25 cellular contexts compared by ENCODE assay signal in the genomic region with DNA sequence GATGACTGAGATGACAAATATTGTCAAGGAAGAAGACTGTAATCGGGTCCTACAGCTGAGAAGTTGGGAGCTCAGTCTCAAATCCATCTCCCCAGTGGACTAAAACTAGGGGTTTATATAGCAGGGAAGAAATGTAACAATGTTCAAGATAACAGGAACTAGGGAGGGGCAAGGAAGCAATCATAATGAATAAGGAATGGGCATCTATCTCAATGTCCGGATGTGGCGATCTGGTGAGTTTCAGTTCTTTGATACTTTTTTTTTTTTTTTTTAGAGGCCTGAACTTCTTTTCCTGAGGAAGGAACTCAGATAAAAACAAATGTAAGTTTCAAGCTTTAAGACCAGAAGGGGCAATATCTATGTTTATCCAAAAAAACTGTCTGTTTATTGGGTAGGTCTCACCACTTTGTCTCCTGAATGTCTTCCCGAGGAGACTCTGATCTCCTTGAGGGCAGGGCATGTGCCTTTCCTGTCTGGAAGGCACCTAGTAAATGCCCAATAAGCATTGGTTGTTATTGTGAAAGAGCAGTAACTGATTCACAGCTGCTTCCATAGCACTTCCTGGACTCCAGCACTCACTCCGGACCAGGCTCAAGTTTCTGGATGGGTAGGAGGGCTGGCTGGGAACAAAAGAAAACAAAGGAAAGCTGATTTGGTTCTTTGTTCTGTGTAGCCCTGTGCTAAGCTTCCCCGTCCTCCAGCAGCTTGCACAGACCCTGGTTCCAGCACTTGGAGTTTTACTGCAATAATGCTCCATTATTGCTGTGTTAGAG. TPM values are rescaled to one million over a fixed set of nuclear protein-coding genes. Genes with fewer than 3 reads are reported as not detected.
A peak's percentile ranks its signal among the peaks of the same experiment; 100 is the strongest.
DNase-seq lines count a peak whose midpoint lies in the region; ATAC-seq, FAIRE-seq and TF ChIP-seq lines count a peak whose summit lies in the region.
"Had no signal": no experiment of that assay in that cellular context is flagged by ENCODE, and none has a peak within 500 bp of the region (broad histone marks: within the 10 kb centered on the region; RNA-seq: fewer than 3 reads in every experiment).

No MANE protein-coding gene starts in this region.

- no peak overlapping the region for H3K4me3 Mint-ChIP-seq in WTC11
- H3K4me3 Mint-ChIP-seq: activated CD4-positive, alpha-beta T cell treated with anti-CD3 and anti-CD28 coated beads for 36 hours; activated T-cell treated with anti-CD3 and anti-CD28 coated beads, Interleukin-2, amount 50 U/mL, for 24 hours; central memory CD8-positive, alpha-beta T cell; stimulated activated memory B cell treated with anti-CD40 and anti-IgM and Interleukin-4, amounts not matched to agents 10 μg/mL and 1 μg/mL and 100 μg/mL, for 72 hours had no signal

- POLR2A ChIA-PET in WTC11 (lab: Charles Lee), result no interaction called here

- WGBS in spleen, 5 donors, result 55 to 69% (median 64%) methylated on average over 6 of the region's 6 CpGs
- 73 to 86% (median 83%) methylated on average over 6 of the region's 6 CpGs for WGBS in small intestine, 3 donors

- H3K4me1 Mint-ChIP-seq in WTC11, result peaks cover 6% of the 10 kb centered on the region; the same call in 1 of the 2 replicates
- H3K4me1 Mint-ChIP-seq: central memory CD8-positive, alpha-beta T cell had no signal

- no peak overlapping the region for H3K27ac Mint-ChIP-seq in WTC11
- H3K27ac Mint-ChIP-seq: activated CD4-positive, alpha-beta T cell treated with anti-CD3 and anti-CD28 coated beads for 36 hours; activated T-cell treated with anti-CD3 and anti-CD28 coated beads, Interleukin-2, amount 50 U/mL, for 24 hours; stimulated activated memory B cell treated with anti-CD40 and anti-IgM and Interleukin-4, amounts not matched to agents 10 μg/mL and 1 μg/mL and 100 μg/mL, for 72 hours had no signal

- CTCF ChIA-PET in WTC11 (lab: Charles Lee), result interaction anchor here (0.6 to 1.7 kb wide), 3 partner anchors 64 to 1383 kb away, joined by 3 to 5 read pairs (median 4); no protein-coding TSS in a partner anchor

- intact Hi-C loops in left ventricle myocardium inferior (cut with micrococcal nuclease), result no loop called here
- intact Hi-C loops in left ventricle myocardium superior (cut with micrococcal nuclease), result no loop called here
- intact Hi-C loops in spleen (cut with DNase I; ENCODE audit: low total_unique reads), result no loop called here

- DNase-seq in left ventricle myocardium inferior (no peak), left ventricle myocardium superior (no peak), WTC11 (ENCODE audit: low spot score) (no peak), iPS-NIHi11 (ENCODE audit: low spot score) (peak; percentile 42), spleen (no peak), small intestine (no peak), GM19238 (ENCODE audit: insufficient read length, low spot score) (no peak)
- DNase-seq: activated CD4-positive, alpha-beta T cell treated with anti-CD3 and anti-CD28 coated beads for 36 hours; activated CD8-positive, alpha-beta memory T cell treated with anti-CD3 and anti-CD28 coated beads for 24 hours; activated naive CD4-positive, alpha-beta T cell treated with Interleukin-2 at 50 U/mL for 16 hours; activated T-cell treated with anti-CD3 and anti-CD28 coated beads, Interleukin-2, amount 50 U/mL, for 24 hours; anterior cingulate cortex; EL; erythroblast; left colon; NCI-H1694; PC-3; stimulated activated CD4-positive, alpha-beta T cell treated with anti-CD3 and anti-CD28 coated beads, Interleukin-1b, Interleukin-23, amount 100 ng/mL, for 48 hours had no signal

- H3K27me3 Mint-ChIP-seq in WTC11 (ENCODE audit: low read depth), result no peaks in the 10 kb centered on the region; the same call in none of the 2 replicates
- H3K27me3 Mint-ChIP-seq: activated CD4-positive, alpha-beta T cell treated with anti-CD3 and anti-CD28 coated beads for 36 hours had no signal

- no peaks in the 10 kb centered on the region for H3K9me3 ChIP-seq in left ventricle myocardium inferior (replicated peaks)
- H3K9me3 ChIP-seq in spleen, result peaks cover 0 to 4% (median 0%) of the 10 kb centered on the region in 8 donors
- H3K9me3 ChIP-seq in small intestine (ENCODE audit: control insufficient read depth, low read depth), result no peaks in the 10 kb centered on the region
- H3K9me3 ChIP-seq: suprapubic skin had no signal

- FAIRE-seq in small intestine (lab: Jason Lieb, UNC), result no peak

- no peak for ATAC-seq in left ventricle myocardium superior
- peak; percentile 58 for ATAC-seq in WTC11
- no peak for ATAC-seq in HG03196 (IDR thresholded peaks at IDR 0.05; ENCODE audit: unreplicated experiment)
- ATAC-seq: activated CD4-positive, alpha-beta T cell treated with anti-CD3 and anti-CD28 coated beads for 36 hours; left colon; PC-3; stimulated activated memory B cell treated with anti-CD40 and anti-IgM and Interleukin-4, amounts not matched to agents 10 μg/mL and 1 μg/mL and 100 μg/mL, for 72 hours had no signal

- no peaks in the 10 kb centered on the region for H3K36me3 ChIP-seq in left ventricle myocardium inferior
- no peaks in the 10 kb centered on the region for H3K36me3 ChIP-seq in spleen
- no peaks in the 10 kb centered on the region for H3K36me3 ChIP-seq in small intestine (ENCODE audit: control insufficient read depth in 2 of 2, insufficient read depth in 2 of 2, low read length in 2 of 2)
- H3K36me3 ChIP-seq: BLaER1 treated with 17β-estradiol and CSF1 and Interleukin-3, amounts not matched to agents 10 nM and 100 nM; suprapubic skin had no signal

- peaks cover 20% of the 10 kb centered on the region for H3K9me3 Mint-ChIP-seq in WTC11
- H3K9me3 Mint-ChIP-seq: activated T-cell treated with anti-CD3 and anti-CD28 coated beads, Interleukin-2, amount 50 U/mL, for 24 hours; central memory CD8-positive, alpha-beta T cell had no signal

- TF ChIP-seq POLR2A in spleen (IDR thresholded peaks at IDR 0.05), result no peak

- H3K4me3 ChIP-seq in left ventricle myocardium inferior (no peak overlapping the region), spleen (no peak overlapping the region), small intestine (ENCODE audit: low read depth in 1 of 2, low read length in 2 of 2) (no peak overlapping the region)
- H3K4me3 ChIP-seq: suprapubic skin had no signal

- H3K27me3 ChIP-seq in left ventricle myocardium inferior (ENCODE audit: low read depth), result no peaks in the 10 kb centered on the region
- peaks cover 0 to 16% (median 0%) of the 10 kb centered on the region in 7 donors for H3K27me3 ChIP-seq in spleen (replicated peaks in 1 of 7)
- H3K27me3 ChIP-seq in small intestine (ENCODE audit: control insufficient read depth in 2 of 2, insufficient read depth in 2 of 2, low read length in 2 of 2), result peaks cover 0 to 1% of the 10 kb centered on the region in 2 donors
- H3K27me3 ChIP-seq: BLaER1 treated with 17β-estradiol and CSF1 and Interleukin-3, amounts not matched to agents 10 nM and 100 nM; suprapubic skin had no signal

- H3K36me3 Mint-ChIP-seq in WTC11, result peaks cover 3% of the 10 kb centered on the region; the same call in 1 of the 2 replicates
- H3K36me3 Mint-ChIP-seq: stimulated activated memory B cell treated with anti-CD40 and anti-IgM and Interleukin-4, amounts not matched to agents 10 μg/mL and 1 μg/mL and 100 μg/mL, for 72 hours had no signal

- H3K27ac ChIP-seq in left ventricle myocardium inferior (replicated peaks) (peak overlapping the region; percentile 57), spleen (peak overlapping the region in 7 of 8 donors; percentile 3 to 66 (median 58)), small intestine (ENCODE audit: low read depth in 1 of 2, low read length in 1 of 2) (no peak overlapping the region)
- H3K27ac ChIP-seq: KMS-11, suprapubic skin had no signal

- H3K4me1 ChIP-seq in left ventricle myocardium inferior, result peaks cover 4% of the 10 kb centered on the region
- H3K4me1 ChIP-seq in spleen, result peaks cover 0 to 15% (median 0%) of the 10 kb centered on the region in 6 donors
- H3K4me1 ChIP-seq in small intestine (ENCODE audit: control insufficient read depth in 2 of 2, insufficient read depth in 1 of 2, low read depth in 1 of 2, low read length in 1 of 2), result peaks cover 0 to 2% of the 10 kb centered on the region in 2 donors

- TF ChIP-seq CTCF in left ventricle myocardium inferior (IDR thresholded peaks at IDR 0.05; ENCODE audit: borderline replicate concordance) (no peak), WTC11 (IDR thresholded peaks at IDR 0.05) (no peak), spleen (IDR thresholded peaks at IDR 0.05 in 8 of 11, conservative IDR thresholded peaks at IDR 0.05 in 3 of 11) (no peak)

TF ChIP-seq in WTC11, 78 proteins besides CTCF, POLR2A, EP300 and RAD21 (continues in another document):
- TF ChIP-seq NR3C1 (CRISPR knock-in tag; conservative IDR thresholded peaks at IDR 0.05; ENCODE audit: low read depth), result no peak
- no peak for TF ChIP-seq KAT7 (CRISPR knock-in tag; IDR thresholded peaks at IDR 0.05; ENCODE audit: borderline replicate concordance)
- no peak for TF ChIP-seq ZNF671 (CRISPR knock-in tag; IDR thresholded peaks at IDR 0.05)
- TF ChIP-seq MYBL2 (CRISPR knock-in tag; IDR thresholded peaks at IDR 0.05), result no peak
- no peak for TF ChIP-seq ATF1 (CRISPR knock-in tag; IDR thresholded peaks at IDR 0.05)

RNA-seq across cellular contexts. Expression of gene MEOX1, which starts 51.9 kb away (rescaled TPM):
- total RNA-seq in left ventricle myocardium inferior, result 8.4 TPM
- total RNA-seq in left ventricle myocardium superior, result 11.1 TPM
- total RNA-seq in WTC11 (2021), result 0.16 TPM in 1 of 3 replicates, not detected in the others
- total RNA-seq in spleen, result 10 to 100 TPM in 6 of 7 donors, 1 to 10 TPM in 1; 4.1 to 46.9 (median 32.9) TPM
- polyA plus RNA-seq in spleen, result 10 to 100 TPM in 1 of 3 donors, 1 to 10 TPM in 2; 5.6 to 14.8 (median 7.5) TPM
- 1 to 10 TPM in 1 of 3 donors, not detected in 2; 7.1 TPM for polyA plus RNA-seq in small intestine
- total RNA-seq: HT-29 had no signal

Comparison
In these comparisons a context has a peak if more than half of its experiments do, and no peak if none do; other contexts are left out.
1. H3K27ac ChIP-seq: peak in left ventricle myocardium inferior (single experiment) and spleen (7 of 8); none in small intestine (0 of 2).